1 cellular context compared by ENCODE assay signal in genomic region chr11:64715756-64716470, GRCh38.
TF ChIP-seq lines count a peak whose summit lies in the region.

No MANE protein-coding gene starts in this region.

TF ChIP-seq in H1, 55 proteins besides CTCF, POLR2A, EP300 and RAD21:
- TF ChIP-seq FOSL1 (IDR thresholded peaks at IDR 0.05; ENCODE audit: insufficient read depth, low read depth, low read length) (no peak), E2F6 (IDR thresholded peaks at IDR 0.05) (peak; percentile 55), SP2 (IDR thresholded peaks at IDR 0.05; ENCODE audit: low read length) (no peak), TEAD4 (IDR thresholded peaks at IDR 0.05; ENCODE audit: low read depth, low read length) (no peak), KDM4A (IDR thresholded peaks at IDR 0.05; ENCODE audit: low read depth, low read length, severe bottlenecking) (no peak), HDAC6 (IDR thresholded peaks at IDR 0.05; ENCODE audit: low read depth, low read length) (no peak), CHD2 (IDR thresholded peaks at IDR 0.05; ENCODE audit: low read length) (no peak), RXRA (IDR thresholded peaks at IDR 0.05; ENCODE audit: insufficient read depth, low read depth, low read length) (no peak), GABPA (IDR thresholded peaks at IDR 0.05; ENCODE audit: borderline replicate concordance, insufficient read depth, low read length) (no peak), KDM5A (IDR thresholded peaks at IDR 0.05; ENCODE audit: low read length) (no peak), CBX8 (IDR thresholded peaks at IDR 0.05; ENCODE audit: borderline replicate concordance, low read depth, low read length) (no peak), ATF3 (IDR thresholded peaks at IDR 0.05; ENCODE audit: insufficient read depth, low read depth, low read length) (no peak), MAX (IDR thresholded peaks at IDR 0.05) (peak; percentile 63), TAF7 (optimal IDR thresholded peaks at IDR 0.05; ENCODE audit: borderline replicate concordance, low read depth, low read length) (peak; percentile 44), YY1 (IDR thresholded peaks at IDR 0.05; ENCODE audit: low read depth, low read length) (no peak)
